15 cellular contexts compared by ENCODE assay signal in the genomic region with DNA sequence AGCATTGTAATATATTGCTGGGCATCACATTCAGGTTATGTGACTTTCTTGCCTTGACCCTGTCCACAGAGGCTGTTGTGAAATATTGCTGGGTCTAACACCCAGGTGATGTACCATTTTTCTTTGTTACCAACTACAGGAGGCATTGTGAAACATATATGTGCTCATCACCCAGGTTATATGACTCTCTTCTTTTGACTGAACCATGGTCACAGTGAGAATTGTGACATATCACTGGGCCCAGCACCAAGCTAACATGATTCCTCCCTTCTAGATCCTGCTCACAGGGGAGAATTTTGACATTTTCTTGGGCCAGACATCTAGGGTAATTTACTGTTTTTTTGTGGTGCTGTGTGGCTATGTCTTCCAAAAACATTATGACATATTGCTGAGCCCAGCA.
DNase-seq lines count a peak whose midpoint lies in the region; ATAC-seq lines count a peak whose summit lies in the region.
"Had no signal": no experiment of that assay in that cellular context is flagged by ENCODE, and none has a peak within 500 bp of the region (broad histone marks: within the 10 kb centered on the region; RNA-seq: fewer than 3 reads in every experiment).

No MANE protein-coding gene starts in this region.

- CTCF ChIA-PET in activated CD4-positive, alpha-beta memory T cell treated with anti-CD3 and anti-CD28 coated beads for 36 hours (lab: Charles Lee) = no interaction called here
- CTCF ChIA-PET in activated CD4-positive, alpha-beta memory T cell treated with anti-CD3 and anti-CD28 coated beads, Interleukin-2, amount 10 ng/mL, durations not matched to agents 7 days and 5 days (lab: Charles Lee) = no interaction called here

- peaks cover 13% of the 10 kb centered on the region for H3K4me1 Mint-ChIP-seq in activated CD4-positive, alpha-beta memory T cell treated with anti-CD3 and anti-CD28 coated beads for 36 hours (ENCODE audit: low read depth)
- H3K4me1 Mint-ChIP-seq in activated CD4-positive, alpha-beta memory T cell treated with anti-CD3 and anti-CD28 coated beads, Interleukin-2, amount 10 ng/mL, durations not matched to agents 7 days and 5 days = peaks cover 8% of the 10 kb centered on the region
- H3K4me1 Mint-ChIP-seq in stimulated activated naive CD8-positive, alpha-beta T cell treated with anti-CD3 and anti-CD28 coated beads, Interleukin-15, amount 100 ng/mL, for 72 hours = no peaks in the 10 kb centered on the region
- H3K4me1 Mint-ChIP-seq in activated T-helper 2 cell treated with anti-CD3 and anti-CD28 coated beads, Interferon-gamma antibody, Interleukin-2, Interleukin-4, amounts not matched to agents 10 μg/mL and 5 μg/mL and 100 μg/mL, durations not matched to agents 14 hours and 24 hours and 36 hours (ENCODE audit: low read depth) = peaks cover 17% of the 10 kb centered on the region
- H3K4me1 Mint-ChIP-seq: CD4-positive, alpha-beta memory T cell had no signal

- H3K9me3 Mint-ChIP-seq in activated CD4-positive, alpha-beta memory T cell treated with anti-CD3 and anti-CD28 coated beads for 36 hours = peaks cover 11% of the 10 kb centered on the region
- peaks cover 16% of the 10 kb centered on the region for H3K9me3 Mint-ChIP-seq in activated CD4-positive, alpha-beta memory T cell treated with anti-CD3 and anti-CD28 coated beads, Interleukin-2, amount 10 ng/mL, durations not matched to agents 7 days and 5 days
- peaks cover 11 to 20% of the 10 kb centered on the region in 2 donors for H3K9me3 Mint-ChIP-seq in stimulated activated naive CD8-positive, alpha-beta T cell treated with anti-CD3 and anti-CD28 coated beads, Interleukin-15, amount 100 ng/mL, for 72 hours
- peaks cover 19% of the 10 kb centered on the region for H3K9me3 Mint-ChIP-seq in activated T-helper 2 cell treated with anti-CD3 and anti-CD28 coated beads, Interferon-gamma antibody, Interleukin-2, Interleukin-4, amounts not matched to agents 10 μg/mL and 5 μg/mL and 100 μg/mL, durations not matched to agents 14 hours and 24 hours and 36 hours

- H3K36me3 Mint-ChIP-seq in activated CD4-positive, alpha-beta memory T cell treated with anti-CD3 and anti-CD28 coated beads for 36 hours = no peaks in the 10 kb centered on the region
- H3K36me3 Mint-ChIP-seq in activated CD4-positive, alpha-beta memory T cell treated with anti-CD3 and anti-CD28 coated beads, Interleukin-2, amount 10 ng/mL, durations not matched to agents 7 days and 5 days (ENCODE audit: low read depth) = peaks cover 11% of the 10 kb centered on the region
- H3K36me3 Mint-ChIP-seq in activated T-helper 2 cell treated with anti-CD3 and anti-CD28 coated beads, Interferon-gamma antibody, Interleukin-2, Interleukin-4, amounts not matched to agents 10 μg/mL and 5 μg/mL and 100 μg/mL, durations not matched to agents 14 hours and 24 hours and 36 hours (ENCODE audit: low read depth) = peaks cover 11% of the 10 kb centered on the region

- H3K27ac Mint-ChIP-seq in activated CD4-positive, alpha-beta memory T cell treated with anti-CD3 and anti-CD28 coated beads for 36 hours = no peak overlapping the region
- no peak overlapping the region for H3K27ac Mint-ChIP-seq in activated CD4-positive, alpha-beta memory T cell treated with anti-CD3 and anti-CD28 coated beads, Interleukin-2, amount 10 ng/mL, durations not matched to agents 7 days and 5 days
- peak overlapping the region in 1 of 2 donors; percentile 64 for H3K27ac Mint-ChIP-seq in stimulated activated naive CD8-positive, alpha-beta T cell treated with anti-CD3 and anti-CD28 coated beads, Interleukin-15, amount 100 ng/mL, for 72 hours
- H3K27ac Mint-ChIP-seq in activated T-helper 2 cell treated with anti-CD3 and anti-CD28 coated beads, Interferon-gamma antibody, Interleukin-2, Interleukin-4, amounts not matched to agents 10 μg/mL and 5 μg/mL and 100 μg/mL, durations not matched to agents 14 hours and 24 hours and 36 hours = peak overlapping the region; percentile 33
- H3K27ac Mint-ChIP-seq: CD4-positive, alpha-beta memory T cell had no signal

- peak; percentile 72 for ATAC-seq in stimulated activated naive CD8-positive, alpha-beta T cell treated with anti-CD3 and anti-CD28 coated beads, Interleukin-15, amount 100 ng/mL, for 72 hours
- ATAC-seq in stimulated activated naive CD8-positive, alpha-beta T cell treated with anti-CD3 and anti-CD28 coated beads, Interleukin-15, Interleukin-2, amounts not matched to agents 100 U/mL and 50 U/mL, for 24 hours = no peak
- ATAC-seq in HG03571 (IDR thresholded peaks at IDR 0.05; ENCODE audit: unreplicated experiment) = no peak

- H3K27me3 Mint-ChIP-seq in activated CD4-positive, alpha-beta memory T cell treated with anti-CD3 and anti-CD28 coated beads for 36 hours = no peaks in the 10 kb centered on the region
- H3K27me3 Mint-ChIP-seq in activated CD4-positive, alpha-beta memory T cell treated with anti-CD3 and anti-CD28 coated beads, Interleukin-2, amount 10 ng/mL, durations not matched to agents 7 days and 5 days = no peaks in the 10 kb centered on the region
- H3K27me3 Mint-ChIP-seq in stimulated activated naive CD8-positive, alpha-beta T cell treated with anti-CD3 and anti-CD28 coated beads, Interleukin-15, amount 100 ng/mL, for 72 hours = no peaks in the 10 kb centered on the region
- no peaks in the 10 kb centered on the region for H3K27me3 Mint-ChIP-seq in activated T-helper 2 cell treated with anti-CD3 and anti-CD28 coated beads, Interferon-gamma antibody, Interleukin-2, Interleukin-4, amounts not matched to agents 10 μg/mL and 5 μg/mL and 100 μg/mL, durations not matched to agents 14 hours and 24 hours and 36 hours (ENCODE audit: low read depth)
- H3K27me3 Mint-ChIP-seq: CD4-positive, alpha-beta memory T cell had no signal

- intact Hi-C loops in activated CD4-positive, alpha-beta memory T cell treated with anti-CD3 and anti-CD28 coated beads for 36 hours (cut with micrococcal nuclease) = loop anchor here (10.0 kb wide), 4 partner anchors 52 to 172 kb away; no protein-coding TSS in a partner anchor
- intact Hi-C loops in activated T-helper 2 cell treated with anti-CD3 and anti-CD28 coated beads, Interferon-gamma antibody, Interleukin-2, Interleukin-4, amounts not matched to agents 10 μg/mL and 5 μg/mL and 100 μg/mL, durations not matched to agents 14 hours and 24 hours and 36 hours (cut with micrococcal nuclease) = loop anchor here (1.0 to 10.0 kb wide), 3 partner anchors 22 to 84 kb away; no protein-coding TSS in a partner anchor

- POLR2A ChIA-PET in activated CD4-positive, alpha-beta memory T cell treated with anti-CD3 and anti-CD28 coated beads for 36 hours (lab: Charles Lee) = no interaction called here
- POLR2A ChIA-PET in activated CD4-positive, alpha-beta memory T cell treated with anti-CD3 and anti-CD28 coated beads, Interleukin-2, amount 10 ng/mL, durations not matched to agents 7 days and 5 days (lab: Charles Lee) = no interaction called here

- no peak overlapping the region for H3K4me3 Mint-ChIP-seq in activated CD4-positive, alpha-beta memory T cell treated with anti-CD3 and anti-CD28 coated beads for 36 hours
- no peak overlapping the region for H3K4me3 Mint-ChIP-seq in activated CD4-positive, alpha-beta memory T cell treated with anti-CD3 and anti-CD28 coated beads, Interleukin-2, amount 10 ng/mL, durations not matched to agents 7 days and 5 days
- H3K4me3 Mint-ChIP-seq in stimulated activated naive CD8-positive, alpha-beta T cell treated with anti-CD3 and anti-CD28 coated beads, Interleukin-15, amount 100 ng/mL, for 72 hours = no peak overlapping the region
- H3K4me3 Mint-ChIP-seq in activated T-helper 2 cell treated with anti-CD3 and anti-CD28 coated beads, Interferon-gamma antibody, Interleukin-2, Interleukin-4, amounts not matched to agents 10 μg/mL and 5 μg/mL and 100 μg/mL, durations not matched to agents 14 hours and 24 hours and 36 hours (ENCODE audit: low read depth) = no peak overlapping the region
- H3K4me3 Mint-ChIP-seq: CD4-positive, alpha-beta memory T cell had no signal

- peak; percentile 12 for DNase-seq in activated CD4-positive, alpha-beta memory T cell treated with anti-CD3 and anti-CD28 coated beads for 36 hours
- no peak for DNase-seq in activated CD4-positive, alpha-beta memory T cell treated with anti-CD3 and anti-CD28 coated beads, Interleukin-2, amount 10 ng/mL, durations not matched to agents 7 days and 5 days
- DNase-seq in stimulated activated naive CD8-positive, alpha-beta T cell treated with anti-CD3 and anti-CD28 coated beads, Interleukin-15, amount 100 ng/mL, for 72 hours = no peak
- no peak for DNase-seq in stimulated activated naive CD8-positive, alpha-beta T cell treated with anti-CD3 and anti-CD28 coated beads, Interleukin-15, Interleukin-2, amounts not matched to agents 100 U/mL and 50 U/mL, for 24 hours
- DNase-seq in activated T-helper 2 cell treated with anti-CD3 and anti-CD28 coated beads, Interferon-gamma antibody, Interleukin-2, Interleukin-4, amounts not matched to agents 10 μg/mL and 5 μg/mL and 100 μg/mL, durations not matched to agents 14 hours and 24 hours and 36 hours (ENCODE audit: low spot score) = no peak
- DNase-seq in NCI-H146 (lab: John Stamatoyannopoulos, UW) = no peak
- DNase-seq: C1 segment of cervical spinal cord; Caco-2; CD4-positive, alpha-beta memory T cell; DMS153; DND-41; GM23248; H7; HCEC 1CT had no signal
